In the genomic region with DNA sequence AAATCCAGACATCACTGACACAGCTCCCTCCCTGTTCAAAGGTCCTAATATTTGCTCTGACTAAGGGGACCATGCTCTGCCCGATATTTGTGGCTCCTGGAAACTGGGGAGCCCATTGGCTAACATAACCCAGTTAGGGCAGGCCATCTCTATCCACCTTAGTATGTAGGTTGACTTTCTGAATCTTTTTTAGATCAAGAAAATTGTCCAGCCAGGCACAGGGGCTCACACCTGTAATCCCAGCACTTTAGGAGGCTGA, we compare ENCODE assay signal across 2 cellular contexts.
TF ChIP-seq lines count a peak whose summit lies in the region.

No MANE protein-coding gene starts in this region.

TF ChIP-seq in GM23338, 12 proteins besides CTCF, POLR2A, EP300 and RAD21 (continues in another document):
- TF ChIP-seq, protein P1, sequence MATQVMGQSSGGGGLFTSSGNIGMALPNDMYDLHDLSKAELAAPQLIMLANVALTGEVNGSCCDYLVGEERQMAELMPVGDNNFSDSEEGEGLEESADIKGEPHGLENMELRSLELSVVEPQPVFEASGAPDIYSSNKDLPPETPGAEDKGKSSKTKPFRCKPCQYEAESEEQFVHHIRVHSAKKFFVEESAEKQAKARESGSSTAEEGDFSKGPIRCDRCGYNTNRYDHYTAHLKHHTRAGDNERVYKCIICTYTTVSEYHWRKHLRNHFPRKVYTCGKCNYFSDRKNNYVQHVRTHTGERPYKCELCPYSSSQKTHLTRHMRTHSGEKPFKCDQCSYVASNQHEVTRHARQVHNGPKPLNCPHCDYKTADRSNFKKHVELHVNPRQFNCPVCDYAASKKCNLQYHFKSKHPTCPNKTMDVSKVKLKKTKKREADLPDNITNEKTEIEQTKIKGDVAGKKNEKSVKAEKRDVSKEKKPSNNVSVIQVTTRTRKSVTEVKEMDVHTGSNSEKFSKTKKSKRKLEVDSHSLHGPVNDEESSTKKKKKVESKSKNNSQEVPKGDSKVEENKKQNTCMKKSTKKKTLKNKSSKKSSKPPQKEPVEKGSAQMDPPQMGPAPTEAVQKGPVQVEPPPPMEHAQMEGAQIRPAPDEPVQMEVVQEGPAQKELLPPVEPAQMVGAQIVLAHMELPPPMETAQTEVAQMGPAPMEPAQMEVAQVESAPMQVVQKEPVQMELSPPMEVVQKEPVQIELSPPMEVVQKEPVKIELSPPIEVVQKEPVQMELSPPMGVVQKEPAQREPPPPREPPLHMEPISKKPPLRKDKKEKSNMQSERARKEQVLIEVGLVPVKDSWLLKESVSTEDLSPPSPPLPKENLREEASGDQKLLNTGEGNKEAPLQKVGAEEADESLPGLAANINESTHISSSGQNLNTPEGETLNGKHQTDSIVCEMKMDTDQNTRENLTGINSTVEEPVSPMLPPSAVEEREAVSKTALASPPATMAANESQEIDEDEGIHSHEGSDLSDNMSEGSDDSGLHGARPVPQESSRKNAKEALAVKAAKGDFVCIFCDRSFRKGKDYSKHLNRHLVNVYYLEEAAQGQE (IDR thresholded peaks at IDR 0.05; ENCODE audit: unreplicated experiment): no peak
- TF ChIP-seq POLR2AphosphoS5 (IDR thresholded peaks at IDR 0.05; ENCODE audit: low read depth): no peak
- no peak for TF ChIP-seq ZNF331 (CRISPR knock-in tag; IDR thresholded peaks at IDR 0.05; ENCODE audit: low read depth)
- TF ChIP-seq ZNF114 (CRISPR knock-in tag; IDR thresholded peaks at IDR 0.05): no peak
- no peak for TF ChIP-seq STAT1 (IDR thresholded peaks at IDR 0.05; ENCODE audit: unreplicated experiment)
- no peak for TF ChIP-seq NANOG (IDR thresholded peaks at IDR 0.05; ENCODE audit: borderline replicate concordance)
- TF ChIP-seq JUNB (IDR thresholded peaks at IDR 0.05; ENCODE audit: unreplicated experiment): no peak
- TF ChIP-seq EZH2phosphoT487 (IDR thresholded peaks at IDR 0.05; ENCODE audit: unreplicated experiment): no peak
- TF ChIP-seq, protein P2, sequence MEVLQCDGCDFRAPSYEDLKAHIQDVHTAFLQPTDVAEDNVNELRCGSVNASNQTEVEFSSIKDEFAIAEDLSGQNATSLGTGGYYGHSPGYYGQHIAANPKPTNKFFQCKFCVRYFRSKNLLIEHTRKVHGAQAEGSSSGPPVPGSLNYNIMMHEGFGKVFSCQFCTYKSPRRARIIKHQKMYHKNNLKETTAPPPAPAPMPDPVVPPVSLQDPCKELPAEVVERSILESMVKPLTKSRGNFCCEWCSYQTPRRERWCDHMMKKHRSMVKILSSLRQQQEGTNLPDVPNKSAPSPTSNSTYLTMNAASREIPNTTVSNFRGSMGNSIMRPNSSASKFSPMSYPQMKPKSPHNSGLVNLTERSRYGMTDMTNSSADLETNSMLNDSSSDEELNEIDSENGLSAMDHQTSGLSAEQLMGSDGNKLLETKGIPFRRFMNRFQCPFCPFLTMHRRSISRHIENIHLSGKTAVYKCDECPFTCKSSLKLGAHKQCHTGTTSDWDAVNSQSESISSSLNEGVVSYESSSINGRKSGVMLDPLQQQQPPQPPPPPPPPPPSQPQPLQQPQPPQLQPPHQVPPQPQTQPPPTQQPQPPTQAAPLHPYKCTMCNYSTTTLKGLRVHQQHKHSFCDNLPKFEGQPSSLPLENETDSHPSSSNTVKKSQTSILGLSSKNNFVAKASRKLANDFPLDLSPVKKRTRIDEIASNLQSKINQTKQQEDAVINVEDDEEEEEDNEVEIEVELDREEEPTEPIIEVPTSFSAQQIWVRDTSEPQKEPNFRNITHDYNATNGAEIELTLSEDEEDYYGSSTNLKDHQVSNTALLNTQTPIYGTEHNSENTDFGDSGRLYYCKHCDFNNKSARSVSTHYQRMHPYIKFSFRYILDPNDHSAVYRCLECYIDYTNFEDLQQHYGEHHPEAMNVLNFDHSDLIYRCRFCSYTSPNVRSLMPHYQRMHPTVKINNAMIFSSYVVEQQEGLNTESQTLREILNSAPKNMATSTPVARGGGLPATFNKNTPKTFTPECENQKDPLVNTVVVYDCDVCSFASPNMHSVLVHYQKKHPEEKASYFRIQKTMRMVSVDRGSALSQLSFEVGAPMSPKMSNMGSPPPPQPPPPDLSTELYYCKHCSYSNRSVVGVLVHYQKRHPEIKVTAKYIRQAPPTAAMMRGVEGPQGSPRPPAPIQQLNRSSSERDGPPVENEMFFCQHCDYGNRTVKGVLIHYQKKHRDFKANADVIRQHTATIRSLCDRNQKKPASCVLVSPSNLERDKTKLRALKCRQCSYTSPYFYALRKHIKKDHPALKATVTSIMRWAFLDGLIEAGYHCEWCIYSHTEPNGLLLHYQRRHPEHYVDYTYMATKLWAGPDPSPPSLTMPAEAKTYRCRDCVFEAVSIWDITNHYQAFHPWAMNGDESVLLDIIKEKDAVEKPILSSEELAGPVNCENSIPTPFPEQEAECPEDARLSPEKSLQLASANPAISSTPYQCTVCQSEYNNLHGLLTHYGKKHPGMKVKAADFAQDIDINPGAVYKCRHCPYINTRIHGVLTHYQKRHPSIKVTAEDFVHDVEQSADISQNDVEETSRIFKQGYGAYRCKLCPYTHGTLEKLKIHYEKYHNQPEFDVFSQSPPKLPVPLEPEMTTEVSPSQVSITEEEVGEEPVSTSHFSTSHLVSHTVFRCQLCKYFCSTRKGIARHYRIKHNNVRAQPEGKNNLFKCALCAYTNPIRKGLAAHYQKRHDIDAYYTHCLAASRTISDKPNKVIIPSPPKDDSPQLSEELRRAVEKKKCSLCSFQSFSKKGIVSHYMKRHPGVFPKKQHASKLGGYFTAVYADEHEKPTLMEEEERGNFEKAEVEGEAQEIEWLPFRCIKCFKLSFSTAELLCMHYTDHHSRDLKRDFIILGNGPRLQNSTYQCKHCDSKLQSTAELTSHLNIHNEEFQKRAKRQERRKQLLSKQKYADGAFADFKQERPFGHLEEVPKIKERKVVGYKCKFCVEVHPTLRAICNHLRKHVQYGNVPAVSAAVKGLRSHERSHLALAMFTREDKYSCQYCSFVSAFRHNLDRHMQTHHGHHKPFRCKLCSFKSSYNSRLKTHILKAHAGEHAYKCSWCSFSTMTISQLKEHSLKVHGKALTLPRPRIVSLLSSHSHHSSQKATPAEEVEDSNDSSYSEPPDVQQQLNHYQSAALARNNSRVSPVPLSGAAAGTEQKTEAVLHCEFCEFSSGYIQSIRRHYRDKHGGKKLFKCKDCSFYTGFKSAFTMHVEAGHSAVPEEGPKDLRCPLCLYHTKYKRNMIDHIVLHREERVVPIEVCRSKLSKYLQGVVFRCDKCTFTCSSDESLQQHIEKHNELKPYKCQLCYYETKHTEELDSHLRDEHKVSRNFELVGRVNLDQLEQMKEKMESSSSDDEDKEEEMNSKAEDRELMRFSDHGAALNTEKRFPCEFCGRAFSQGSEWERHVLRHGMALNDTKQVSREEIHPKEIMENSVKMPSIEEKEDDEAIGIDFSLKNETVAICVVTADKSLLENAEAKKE (CRISPR knock-in tag; IDR thresholded peaks at IDR 0.05): no peak
- TF ChIP-seq, protein P3, sequence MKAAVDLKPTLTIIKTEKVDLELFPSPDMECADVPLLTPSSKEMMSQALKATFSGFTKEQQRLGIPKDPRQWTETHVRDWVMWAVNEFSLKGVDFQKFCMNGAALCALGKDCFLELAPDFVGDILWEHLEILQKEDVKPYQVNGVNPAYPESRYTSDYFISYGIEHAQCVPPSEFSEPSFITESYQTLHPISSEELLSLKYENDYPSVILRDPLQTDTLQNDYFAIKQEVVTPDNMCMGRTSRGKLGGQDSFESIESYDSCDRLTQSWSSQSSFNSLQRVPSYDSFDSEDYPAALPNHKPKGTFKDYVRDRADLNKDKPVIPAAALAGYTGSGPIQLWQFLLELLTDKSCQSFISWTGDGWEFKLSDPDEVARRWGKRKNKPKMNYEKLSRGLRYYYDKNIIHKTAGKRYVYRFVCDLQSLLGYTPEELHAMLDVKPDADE (IDR thresholded peaks at IDR 0.05): no peak
- no peak for TF ChIP-seq CREB1 (CRISPR knock-in tag; IDR thresholded peaks at IDR 0.05; ENCODE audit: low read depth)

TF ChIP-seq in H1, 55 proteins besides CTCF, POLR2A, EP300 and RAD21:
- TF ChIP-seq SRF (IDR thresholded peaks at IDR 0.05; ENCODE audit: low read depth, low read length) (no peak), GABPA (IDR thresholded peaks at IDR 0.05; ENCODE audit: borderline replicate concordance, insufficient read depth, low read length) (no peak), RXRA (IDR thresholded peaks at IDR 0.05; ENCODE audit: insufficient read depth, low read depth, low read length) (no peak), SP2 (IDR thresholded peaks at IDR 0.05; ENCODE audit: low read length) (no peak)
